ENCODE assay signal across 8 cellular contexts in genomic region chr1:155084722-155085503, GRCh38. TPM values are rescaled to one million over a fixed set of nuclear protein-coding genes. Genes with fewer than 3 reads are reported as not detected.
DNase-seq lines count a peak whose midpoint lies in the region; ATAC-seq, FAIRE-seq and TF ChIP-seq lines count a peak whose summit lies in the region.

No MANE protein-coding gene starts in this region.

- no peaks in the 10 kb centered on the region for H3K9me3 ChIP-seq in kidney (ENCODE audit: control insufficient read depth in 1 of 2, low read length in 2 of 2)

- peak overlapping the region; percentile 89 to 91 for H3K27ac ChIP-seq in kidney (ENCODE audit: low read depth in 2 of 2, low read length in 2 of 2)

- peak; percentile 97 for DNase-seq in Ammon's horn (ENCODE audit: low spot score)
- DNase-seq in NCI-H446 (lab: John Stamatoyannopoulos, UW) = peak; percentile 96 to 98
- peak; percentile 71 to 92 for DNase-seq in cerebellar nuclear complex (lab: John Stamatoyannopoulos, UW)
- DNase-seq in kidney = peak; percentile 97
- DNase-seq in stimulated activated CD4-positive, alpha-beta T cell treated with anti-CD3 and anti-CD28 coated beads, Interleukin-15, amount 100 ng/mL, for 1 hour (ENCODE audit: low read depth in 1 of 2, low spot score in 1 of 2) = peak; percentile 80 to 82

- no peak for FAIRE-seq in kidney (lab: Jason Lieb, UNC)

- peaks cover 18 to 23% of the 10 kb centered on the region in 2 donors for H3K4me1 ChIP-seq in kidney (ENCODE audit: control insufficient read depth in 1 of 2, insufficient read depth in 1 of 2, low read depth in 1 of 2, low read length in 2 of 2)

- intact Hi-C loops in kidney (cut with DNase I) = no loop called here

- no peaks in the 10 kb centered on the region for H3K36me3 ChIP-seq in kidney (ENCODE audit: control insufficient read depth in 1 of 2, insufficient read depth in 2 of 2, low read length in 2 of 2)

- peak overlapping the region in 1 of 2 donors; percentile 73 for H3K9ac ChIP-seq in kidney (ENCODE audit: low read length in 2 of 2)

- ATAC-seq in GM19043 (IDR thresholded peaks at IDR 0.05; ENCODE audit: low read depth, unreplicated experiment) (peak; percentile 66), HG03378 (IDR thresholded peaks at IDR 0.05; ENCODE audit: unreplicated experiment) (peak; percentile 64)
- peak; percentile 84 to 86 for ATAC-seq in activated CD4-positive, CD25-positive, alpha-beta regulatory T cell treated with anti-CD3 and anti-CD28 coated beads, Interleukin-2, amount 50 U/mL, for 24 hours

- peak overlapping the region; percentile 71 to 86 for H3K4me3 ChIP-seq in kidney (ENCODE audit: low read length in 2 of 2)

- peak; percentile 98 for TF ChIP-seq CTCF in kidney (IDR thresholded peaks at IDR 0.05; ENCODE audit: borderline replicate concordance, extremely low read depth, insufficient read depth)

RNA-seq across cellular contexts. Expression of gene EFNA3, which starts 6.3 kb away (rescaled TPM):
- 1.7 TPM for total RNA-seq in kidney
- 1.2 TPM for polyA plus RNA-seq in kidney (ENCODE audit: insufficient read depth, low read depth, low replicate concordance)

RNA-seq across cellular contexts. Expression of gene EFNA4, which starts 21.4 kb away (rescaled TPM):
- 7.6 TPM for total RNA-seq in kidney
- 11.8 TPM for polyA plus RNA-seq in kidney (ENCODE audit: insufficient read depth, low read depth, low replicate concordance)

RNA-seq across cellular contexts. Expression of gene ADAM15, which starts 33.8 kb away (rescaled TPM):
- 152 TPM for total RNA-seq in kidney
- polyA plus RNA-seq in kidney (ENCODE audit: insufficient read depth, low read depth, low replicate concordance) = 68.4 TPM

RNA-seq across cellular contexts. Expression of gene EFNA1, which starts 42.8 kb away (rescaled TPM):
- 133 TPM for total RNA-seq in kidney
- 61.1 TPM for polyA plus RNA-seq in kidney (ENCODE audit: insufficient read depth, low read depth, low replicate concordance)

RNA-seq across cellular contexts. Expression of gene SLC50A1, which starts 50.7 kb away (rescaled TPM):
- total RNA-seq in kidney = 34.8 TPM
- 61.8 TPM for polyA plus RNA-seq in kidney (ENCODE audit: insufficient read depth, low read depth, low replicate concordance)

Comparison
In these comparisons a context has a peak if more than half of its experiments do, and no peak if none do; other contexts are left out.
1. Peak in every context shown above with its lines: DNase-seq, ATAC-seq, H3K4me3 ChIP-seq and H3K27ac ChIP-seq.